Comparison of ENCODE assay signal across 1 cellular context in the genomic region with DNA sequence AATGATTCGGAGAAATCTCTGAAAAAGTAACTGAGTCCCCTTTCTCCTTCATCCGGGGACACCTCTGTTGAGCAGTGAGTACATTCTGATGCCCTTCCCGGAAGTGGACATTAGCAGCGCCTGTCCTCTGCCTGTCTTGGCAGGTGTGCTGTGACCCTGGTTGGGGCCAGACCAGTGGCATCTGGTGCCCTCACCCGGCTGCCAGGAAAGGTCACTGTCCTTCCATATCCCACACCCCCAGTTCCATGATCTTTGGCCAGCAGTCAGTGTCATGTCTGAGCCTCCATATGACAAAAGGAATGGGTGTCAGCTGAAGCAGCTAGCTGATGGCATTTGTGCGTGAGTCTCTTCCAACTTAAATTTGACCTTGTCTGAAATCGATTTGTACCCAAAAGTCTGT.
TF ChIP-seq lines count a peak whose summit lies in the region.

No MANE protein-coding gene starts in this region.

TF ChIP-seq in IMR-90, 13 proteins besides CTCF, POLR2A, EP300 and RAD21 (continued from another document):
- TF ChIP-seq, protein P1, sequence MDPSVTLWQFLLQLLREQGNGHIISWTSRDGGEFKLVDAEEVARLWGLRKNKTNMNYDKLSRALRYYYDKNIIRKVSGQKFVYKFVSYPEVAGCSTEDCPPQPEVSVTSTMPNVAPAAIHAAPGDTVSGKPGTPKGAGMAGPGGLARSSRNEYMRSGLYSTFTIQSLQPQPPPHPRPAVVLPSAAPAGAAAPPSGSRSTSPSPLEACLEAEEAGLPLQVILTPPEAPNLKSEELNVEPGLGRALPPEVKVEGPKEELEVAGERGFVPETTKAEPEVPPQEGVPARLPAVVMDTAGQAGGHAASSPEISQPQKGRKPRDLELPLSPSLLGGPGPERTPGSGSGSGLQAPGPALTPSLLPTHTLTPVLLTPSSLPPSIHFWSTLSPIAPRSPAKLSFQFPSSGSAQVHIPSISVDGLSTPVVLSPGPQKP (IDR thresholded peaks at IDR 0.05; ENCODE audit: borderline replicate concordance, low read depth, low read length): no peak
- TF ChIP-seq MXI1 (IDR thresholded peaks at IDR 0.05; ENCODE audit: borderline replicate concordance, low read depth, low read length): no peak
